Comparison of ENCODE assay signal across 8 cellular contexts in the genomic region with DNA sequence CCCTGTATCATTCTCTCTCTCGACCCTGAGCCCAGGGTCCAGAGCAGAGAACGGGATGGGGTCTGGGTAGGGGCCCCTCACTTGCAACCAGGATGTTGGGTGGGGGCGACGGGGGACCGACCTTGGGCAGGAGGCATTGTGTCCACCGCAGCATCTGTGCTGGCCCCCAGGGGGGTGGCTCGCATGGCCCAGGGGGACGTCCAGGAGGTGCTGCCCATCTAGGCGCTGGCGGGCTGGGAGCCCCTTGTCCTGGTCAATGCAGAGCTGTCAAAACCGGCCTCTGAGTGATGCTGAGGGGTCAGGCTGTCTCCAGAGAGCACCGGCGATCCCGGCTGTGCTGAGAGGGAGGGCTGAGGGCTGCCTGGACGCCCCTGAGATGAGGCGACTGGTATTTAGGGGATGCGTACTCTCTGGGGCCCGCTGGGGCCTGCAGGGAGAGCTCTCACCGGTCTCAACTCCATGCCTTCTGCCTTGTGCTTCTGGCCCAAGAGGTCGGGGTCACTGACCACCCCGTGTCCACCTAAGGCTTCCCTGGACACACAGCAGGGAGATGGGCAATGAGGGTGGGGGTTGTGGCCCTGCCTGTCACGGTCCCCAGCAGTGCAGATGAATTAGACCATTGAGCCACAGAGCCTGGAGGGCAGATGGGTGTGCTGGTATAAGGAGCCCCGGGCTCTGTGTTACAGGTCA. TPM values are rescaled to one million over a fixed set of nuclear protein-coding genes. Genes with fewer than 3 reads are reported as not detected.
A peak's percentile ranks its signal among the peaks of the same experiment; 100 is the strongest.
DNase-seq lines count a peak whose midpoint lies in the region; ATAC-seq, FAIRE-seq and TF ChIP-seq lines count a peak whose summit lies in the region.

No MANE protein-coding gene starts in this region.

- no peaks in the 10 kb centered on the region for H3K9me3 ChIP-seq in GM12878 (replicated peaks; ENCODE audit: control insufficient read depth, insufficient read depth, low read length)
- no peaks in the 10 kb centered on the region for H3K9me3 ChIP-seq in upper lobe of right lung

- ATAC-seq in GM12878: peak; percentile 15
- ATAC-seq in upper lobe of right lung: peak; percentile 1
- no peak for ATAC-seq in HG02981 (IDR thresholded peaks at IDR 0.05; ENCODE audit: unreplicated experiment)
- no peak for ATAC-seq in GM21723 (IDR thresholded peaks at IDR 0.05; ENCODE audit: unreplicated experiment)

- no peak overlapping the region for H3K9ac ChIP-seq in GM12878 (ENCODE audit: control insufficient read depth, insufficient read depth, low read length)

- H3K27ac ChIP-seq in GM12878 (ENCODE audit: control insufficient read depth, insufficient read depth): peak overlapping the region; percentile 16; the same call in 1 of the 2 replicates
- H3K27ac ChIP-seq in upper lobe of right lung: peak overlapping the region; percentile 92

- peak; percentile 63 for TF ChIP-seq POLR2A in GM12878 (IDR thresholded peaks at IDR 0.05; ENCODE audit: low read depth, low read length)

- TF ChIP-seq EP300 in GM12878 (IDR thresholded peaks at IDR 0.05; ENCODE audit: borderline replicate concordance in 1 of 2, control insufficient read depth in 1 of 2, low read depth in 2 of 2, low read length in 2 of 2): no peak

- no peaks in the 10 kb centered on the region for H3K27me3 ChIP-seq in GM12878 (replicated peaks in 1 of 2; ENCODE audit: control insufficient read depth in 2 of 2, insufficient read depth in 2 of 2, low read length in 1 of 2)
- H3K27me3 ChIP-seq in upper lobe of right lung: no peaks in the 10 kb centered on the region

- BruUV-seq in GM12878 (replicated peaks; lab: Mats Ljungman, UMichigan): no TSS peak

- intact Hi-C loops in GM12878 (cut with micrococcal nuclease; ENCODE audit: unreplicated experiment) (no loop called here), upper lobe of right lung (cut with DNase I) (no loop called here)

- no peak overlapping the region for H3K4me3 ChIP-seq in GM12878
- H3K4me3 ChIP-seq in upper lobe of right lung: no peak overlapping the region

- FAIRE-seq in GM12878 (lab: Jason Lieb, UNC): no peak

- POLR2A ChIA-PET in GM12878 (lab: Charles Lee): interaction anchor here (1.5 kb wide), 1 partner anchor 18 kb away, joined by 3 read pairs; a partner anchor contains a TSS

- no peak overlapping the region for H2AFZ ChIP-seq in GM12878 (ENCODE audit: control insufficient read depth, low read depth, low read length)

- SMC1A ChIA-PET in GM12878 (lab: Charles Lee; ENCODE audit: uncharacterized antibody, unreplicated experiment): interaction anchor here (1.2 kb wide), 1 partner anchor 11 kb away, joined by 3 read pairs; no protein-coding TSS in a partner anchor

- 41% methylated on average over 23 of the region's 23 CpGs for WGBS in GM12878 (ENCODE audit: insufficient coverage, insufficient replicate concordance, low lambda C conversion rate, missing lambda C conversion rate)

- no peak for TF ChIP-seq RAD21 in GM12878 (IDR thresholded peaks at IDR 0.05; ENCODE audit: insufficient read depth, low read depth, low read length)

- RAD21 ChIA-PET in GM12878 (lab: Charles Lee; ENCODE audit: unreplicated experiment): interaction anchor here (1.5 kb wide), 1 partner anchor 21 kb away, joined by 4 read pairs; no protein-coding TSS in a partner anchor

- H3K79me2 ChIP-seq in GM12878 (ENCODE audit: control insufficient read depth, insufficient read depth, low read length): peaks cover 25% of the 10 kb centered on the region

- H3K36me3 ChIP-seq in GM12878 (ENCODE audit: control insufficient read depth in 2 of 2, insufficient read depth in 2 of 2, low read length in 1 of 2) (peaks cover 19 to 20% of the 10 kb centered on the region in 2 experiments), upper lobe of right lung (peaks cover 37% of the 10 kb centered on the region)

- peaks cover 12% of the 10 kb centered on the region for H4K20me1 ChIP-seq in GM12878 (ENCODE audit: control insufficient read depth, insufficient read depth)

- peaks cover 58% of the 10 kb centered on the region for H3K4me1 ChIP-seq in GM12878 (ENCODE audit: control insufficient read depth, insufficient read depth, low read length)
- H3K4me1 ChIP-seq in upper lobe of right lung: peaks cover 64% of the 10 kb centered on the region

- CTCF ChIA-PET in GM12878 (lab: Yijun Ruan, JAX): no interaction called here

- peak; percentile 58 for DNase-seq in stimulated activated CD4-positive, alpha-beta T cell treated with anti-CD3 and anti-CD28 coated beads, Interleukin-15, amount 100 ng/mL, for 24 hours
- no peak for DNase-seq in stimulated activated CD4-positive, alpha-beta T cell treated with anti-CD3 and anti-CD28 coated beads, Interleukin-4, amount 100 ng/mL, for 4 hours
- DNase-seq in GM12878 (ENCODE audit: low read depth, low spot score) (no peak), medulla oblongata (ENCODE audit: extremely low spot score) (peak; percentile 67), upper lobe of right lung (peak; percentile 73), NCI-H2029 treated with DMSO at 0.1 percent for 48 hours (lab: John Stamatoyannopoulos, UW) (no peak)

- in situ Hi-C loops in GM12878 (cut with MboI): no loop called here

- peak overlapping the region; percentile 2 for H3K4me2 ChIP-seq in GM12878 (ENCODE audit: control insufficient read depth, insufficient read depth)

- TF ChIP-seq CTCF in GM12878 (IDR thresholded peaks at IDR 0.05 in 2 of 3, conservative IDR thresholded peaks at IDR 0.05 in 1 of 3; ENCODE audit: control insufficient read depth in 2 of 3, extremely low read depth in 1 of 3, insufficient read depth in 1 of 3, low read depth in 3 of 3, low read length in 3 of 3) (no peak), upper lobe of right lung (IDR thresholded peaks at IDR 0.05) (no peak)

RNA-seq across cellular contexts. Expression of a gene that starts 8.5 kb away (rescaled TPM):
- 260 and 264 TPM in 2 replicates for total RNA-seq in GM12878 (2013; cell fraction: nucleolus; rRNA removed)
- total RNA-seq in GM12878 (2014; rRNA removed) (5,407 and 5,598 TPM in 2 replicates), GM12878 (2014; rRNA removed; fragmentation: Illumina TruSeq; extraction: Trizol) (2,351 TPM in 2 replicates), GM12878 (2021) (2,143 and 2,183 TPM in 2 replicates), upper lobe of right lung (1,039 TPM)
- polyA plus RNA-seq in GM12878 (2011; ENCODE audit: low read depth): 3,226 TPM
- polyA plus RNA-seq in GM12878 (2011; rRNA removed) (1,412 and 2,202 TPM in 2 replicates), GM12878 (2014; fragmentation: Illumina TruSeq; extraction: Trizol) (1,194 and 2,970 TPM in 2 replicates), GM12878 (2014; fragmentation: Nextera tagmentation; extraction: Ambion mirVana) (100 to 1,000 TPM; 629 to 815 TPM), GM12878 (2014; rRNA removed) (6,524 and 7,847 TPM in 2 replicates), GM12878 (2016; fragmentation: Nextera tagmentation; extraction: Ambion mirVana) (100 to 1,000 TPM; 890 to 896 TPM)
- polyA plus RNA-seq in GM12878 (2011; cell fraction: cytosol; rRNA removed): 3,564 and 4,583 TPM in 2 replicates
- 1,587 and 1,661 TPM in 2 replicates for polyA plus RNA-seq in GM12878 (2011; cell fraction: nucleus; rRNA removed)
- polyA plus RNA-seq in GM12878 (2012): 3,570 and 4,911 TPM in 2 replicates
- polyA minus RNA-seq in GM12878 (2011; rRNA and poly(A)+ RNA removed): 301 and 1,060 TPM in 2 replicates
- polyA minus RNA-seq in GM12878 (2011; cell fraction: cytosol; rRNA and poly(A)+ RNA removed): 280 and 346 TPM in 2 replicates
- polyA minus RNA-seq in GM12878 (2011; cell fraction: nucleus; rRNA and poly(A)+ RNA removed): 168 and 218 TPM in 2 replicates

RNA-seq across cellular contexts. Expression of a gene that starts 13.6 kb away (rescaled TPM):
- total RNA-seq in GM12878 (2013; cell fraction: nucleolus; rRNA removed): 2.1 and 4.6 TPM in 2 replicates
- total RNA-seq in GM12878 (2014; rRNA removed): 0.06 TPM in 1 of 2 replicates, not detected in the other
- not detected in 2 replicates for total RNA-seq in GM12878 (2014; rRNA removed; fragmentation: Illumina TruSeq; extraction: Trizol)
- 0.18 and 0.29 TPM in 2 replicates for total RNA-seq in GM12878 (2021)
- 0.16 TPM for polyA plus RNA-seq in GM12878 (2011; ENCODE audit: low read depth)
- polyA plus RNA-seq in GM12878 (2011; rRNA removed): 0.62 and 1.1 TPM in 2 replicates
- 0.89 and 1.7 TPM in 2 replicates for polyA plus RNA-seq in GM12878 (2011; cell fraction: cytosol; rRNA removed)
- 4.8 and 7.0 TPM in 2 replicates for polyA plus RNA-seq in GM12878 (2011; cell fraction: nucleus; rRNA removed)
- polyA plus RNA-seq in GM12878 (2012): 0.65 and 1.0 TPM in 2 replicates
- 0.16 and 2.5 TPM in 2 replicates for polyA plus RNA-seq in GM12878 (2014; fragmentation: Illumina TruSeq; extraction: Trizol)
- under 1 TPM; 0.04 to 0.31 TPM for polyA plus RNA-seq in GM12878 (2014; fragmentation: Nextera tagmentation; extraction: Ambion mirVana)
- polyA plus RNA-seq in GM12878 (2014; rRNA removed): 0.11 and 0.12 TPM in 2 replicates
- polyA plus RNA-seq in GM12878 (2016; fragmentation: Nextera tagmentation; extraction: Ambion mirVana): under 1 TPM; 0.20 to 0.32 TPM
- polyA minus RNA-seq in GM12878 (2011; rRNA and poly(A)+ RNA removed): 0.82 and 1.1 TPM in 2 replicates
- polyA minus RNA-seq in GM12878 (2011; cell fraction: cytosol; rRNA and poly(A)+ RNA removed): not detected in 2 replicates
- polyA minus RNA-seq in GM12878 (2011; cell fraction: nucleus; rRNA and poly(A)+ RNA removed): 0.73 and 1.1 TPM in 2 replicates
- 61.5 TPM for total RNA-seq in upper lobe of right lung

RNA-seq across cellular contexts. Expression of a gene that starts 18.1 kb away (rescaled TPM):
- 7.1 and 7.7 TPM in 2 replicates for total RNA-seq in GM12878 (2013; cell fraction: nucleolus; rRNA removed)
- total RNA-seq in GM12878 (2014; rRNA removed): 20.8 and 21.2 TPM in 2 replicates
- 8.2 and 8.9 TPM in 2 replicates for total RNA-seq in GM12878 (2014; rRNA removed; fragmentation: Illumina TruSeq; extraction: Trizol)
- total RNA-seq in GM12878 (2021): 18.9 and 22.0 TPM in 2 replicates
- polyA plus RNA-seq in GM12878 (2011; ENCODE audit: low read depth): 6.7 TPM
- polyA plus RNA-seq in GM12878 (2011; rRNA removed): 11.5 and 14.7 TPM in 2 replicates
- polyA plus RNA-seq in GM12878 (2011; cell fraction: cytosol; rRNA removed): 27.3 and 36.8 TPM in 2 replicates
- 25.0 and 25.4 TPM in 2 replicates for polyA plus RNA-seq in GM12878 (2011; cell fraction: nucleus; rRNA removed)
- 9.4 and 16.6 TPM in 2 replicates for polyA plus RNA-seq in GM12878 (2012)
- 1.9 and 5.3 TPM in 2 replicates for polyA plus RNA-seq in GM12878 (2014; fragmentation: Illumina TruSeq; extraction: Trizol)
- polyA plus RNA-seq in GM12878 (2014; fragmentation: Nextera tagmentation; extraction: Ambion mirVana): 1 to 10 TPM; 1.0 to 4.2 TPM
- 26.5 and 26.9 TPM in 2 replicates for polyA plus RNA-seq in GM12878 (2014; rRNA removed)
- polyA plus RNA-seq in GM12878 (2016; fragmentation: Nextera tagmentation; extraction: Ambion mirVana): 10 to 100 TPM; 29.8 to 35.9 TPM
- polyA minus RNA-seq in GM12878 (2011; rRNA and poly(A)+ RNA removed): 5.9 and 15.6 TPM in 2 replicates
- polyA minus RNA-seq in GM12878 (2011; cell fraction: cytosol; rRNA and poly(A)+ RNA removed): 5.9 and 7.0 TPM in 2 replicates
- polyA minus RNA-seq in GM12878 (2011; cell fraction: nucleus; rRNA and poly(A)+ RNA removed): 4.5 and 6.1 TPM in 2 replicates
- 34.7 TPM for total RNA-seq in upper lobe of right lung

RNA-seq across cellular contexts. Expression of a gene that starts 19.8 kb away (rescaled TPM):
- total RNA-seq in GM12878 (2013; cell fraction: nucleolus; rRNA removed): 42.5 and 58.1 TPM in 2 replicates
- total RNA-seq in GM12878 (2014; rRNA removed) (23.8 and 28.1 TPM in 2 replicates), GM12878 (2014; rRNA removed; fragmentation: Illumina TruSeq; extraction: Trizol) (8.0 and 8.6 TPM in 2 replicates), GM12878 (2021) (38.8 and 43.0 TPM in 2 replicates), upper lobe of right lung (57.9 TPM)
- polyA plus RNA-seq in GM12878 (2011; ENCODE audit: low read depth): 9.5 TPM
- polyA plus RNA-seq in GM12878 (2011; rRNA removed) (3.6 and 8.5 TPM in 2 replicates), GM12878 (2014; fragmentation: Illumina TruSeq; extraction: Trizol) (8.2 and 15.7 TPM in 2 replicates), GM12878 (2014; fragmentation: Nextera tagmentation; extraction: Ambion mirVana) (1 to 10 TPM in 1 of 2 experiments, under 1 TPM in 1; 0.69 to 1.4 TPM), GM12878 (2014; rRNA removed) (27.8 and 34.4 TPM in 2 replicates), GM12878 (2016; fragmentation: Nextera tagmentation; extraction: Ambion mirVana) (10 to 100 TPM; 37.1 to 44.5 TPM)
- 11.9 and 15.4 TPM in 2 replicates for polyA plus RNA-seq in GM12878 (2011; cell fraction: cytosol; rRNA removed)
- 25.5 and 31.4 TPM in 2 replicates for polyA plus RNA-seq in GM12878 (2011; cell fraction: nucleus; rRNA removed)
- polyA plus RNA-seq in GM12878 (2012): 27.3 and 27.9 TPM in 2 replicates
- polyA minus RNA-seq in GM12878 (2011; rRNA and poly(A)+ RNA removed): 6.0 and 12.5 TPM in 2 replicates
- polyA minus RNA-seq in GM12878 (2011; cell fraction: cytosol; rRNA and poly(A)+ RNA removed): 9.6 and 11.6 TPM in 2 replicates
- 8.9 and 19.6 TPM in 2 replicates for polyA minus RNA-seq in GM12878 (2011; cell fraction: nucleus; rRNA and poly(A)+ RNA removed)

RNA-seq across cellular contexts. Expression of a gene that starts 33.4 kb away (rescaled TPM):
- total RNA-seq in GM12878 (2013; cell fraction: nucleolus; rRNA removed): 0.73 and 1.3 TPM in 2 replicates
- total RNA-seq in GM12878 (2014; rRNA removed) (0.11 TPM in 1 of 2 replicates, not detected in the other), GM12878 (2014; rRNA removed; fragmentation: Illumina TruSeq; extraction: Trizol) (not detected in 2 replicates), GM12878 (2021) (0.10 TPM in 1 of 2 replicates, not detected in the other), upper lobe of right lung (21.4 TPM)
- not detected for polyA plus RNA-seq in GM12878 (2011; ENCODE audit: low read depth)
- polyA plus RNA-seq in GM12878 (2011; rRNA removed) (1.2 and 1.7 TPM in 2 replicates), GM12878 (2014; fragmentation: Illumina TruSeq; extraction: Trizol) (0.07 TPM in 1 of 2 replicates, not detected in the other), GM12878 (2014; fragmentation: Nextera tagmentation; extraction: Ambion mirVana) (under 1 TPM; 0.04 to 0.05 TPM), GM12878 (2014; rRNA removed) (0.09 and 0.19 TPM in 2 replicates), GM12878 (2016; fragmentation: Nextera tagmentation; extraction: Ambion mirVana) (under 1 TPM in 1 of 2 experiments, not detected in 1; 0.05 TPM)
- 0.79 and 1.1 TPM in 2 replicates for polyA plus RNA-seq in GM12878 (2011; cell fraction: cytosol; rRNA removed)
- 2.2 and 5.0 TPM in 2 replicates for polyA plus RNA-seq in GM12878 (2011; cell fraction: nucleus; rRNA removed)
- polyA plus RNA-seq in GM12878 (2012): 0.23 and 0.73 TPM in 2 replicates
- 0.46 and 0.51 TPM in 2 replicates for polyA minus RNA-seq in GM12878 (2011; rRNA and poly(A)+ RNA removed)
- not detected in 2 replicates for polyA minus RNA-seq in GM12878 (2011; cell fraction: cytosol; rRNA and poly(A)+ RNA removed)
- 0.24 and 0.38 TPM in 2 replicates for polyA minus RNA-seq in GM12878 (2011; cell fraction: nucleus; rRNA and poly(A)+ RNA removed)

Comparison
In these comparisons a context has a peak if more than half of its experiments do, and no peak if none do; other contexts are left out.
1. DNase-seq: peak in stimulated activated CD4-positive, alpha-beta T cell treated with anti-CD3 and anti-CD28 coated beads, Interleukin-15, amount 100 ng/mL, for 24 hours (single experiment), medulla oblongata (single experiment) and upper lobe of right lung (single experiment); none in stimulated activated CD4-positive, alpha-beta T cell treated with anti-CD3 and anti-CD28 coated beads, Interleukin-4, amount 100 ng/mL, for 4 hours (0 of 2), GM12878 (single experiment) and NCI-H2029 treated with DMSO at 0.1 percent for 48 hours (single experiment).
2. ATAC-seq: peak in GM12878 (single experiment) and upper lobe of right lung (single experiment); none in HG02981 (single experiment) and GM21723 (single experiment).
3. RNA of a gene that starts 13.6 kb away (total RNA-seq): 61.5 TPM in upper lobe of right lung (single experiment); 0.06 to 4.6 TPM in GM12878; every median in the first group is over 10 times any median in the second.